17 cellular contexts compared by ENCODE assay signal in the genomic region with DNA sequence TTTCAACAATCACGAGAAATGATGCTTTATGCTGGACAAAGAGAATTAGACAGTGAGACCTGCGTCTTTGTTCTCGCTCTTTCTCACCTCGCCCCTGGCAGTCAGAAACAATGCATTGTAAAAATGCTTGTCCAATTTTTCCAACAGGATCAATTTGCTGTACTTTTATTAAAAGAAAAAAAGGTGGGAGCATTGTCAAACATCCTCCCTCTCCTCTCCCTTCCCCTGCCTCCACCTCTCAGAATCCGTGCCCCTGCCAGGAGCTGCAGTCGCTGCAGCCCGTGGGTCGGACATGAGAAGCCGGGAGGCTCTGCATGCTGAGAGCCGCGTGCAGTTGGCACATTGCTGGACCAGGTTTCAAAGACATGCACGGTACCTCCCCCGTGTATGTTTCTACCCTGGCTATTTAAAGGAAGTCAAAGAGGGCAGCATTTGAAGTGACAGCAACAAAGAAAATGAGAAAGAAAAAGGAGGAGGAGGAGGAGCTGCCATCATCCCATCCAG.
DNase-seq lines count a peak whose midpoint lies in the region; ATAC-seq, FAIRE-seq and TF ChIP-seq lines count a peak whose summit lies in the region.
"Had no signal": no experiment of that assay in that cellular context is flagged by ENCODE, and none has a peak within 500 bp of the region (broad histone marks: within the 10 kb centered on the region; RNA-seq: fewer than 3 reads in every experiment).

No MANE protein-coding gene starts in this region.

- H4K20me1 ChIP-seq in IMR-90 (ENCODE audit: insufficient read depth, low read length) = no peaks in the 10 kb centered on the region
- H4K20me1 ChIP-seq in K562 (replicated peaks; ENCODE audit: control insufficient read depth, insufficient read depth, low read length) = no peaks in the 10 kb centered on the region

- H3K9ac ChIP-seq in IMR-90 (ENCODE audit: low read depth, low read length) (no peak overlapping the region), K562 (ENCODE audit: insufficient read depth in 1 of 2, low read depth in 2 of 2, low read length in 2 of 2) (peak overlapping the region; percentile 45 to 63; a peak in 3 of 4 replicates), mesenchymal stem cell (ENCODE audit: low read length) (peak overlapping the region; percentile 17)

- ATAC-seq in IMR-90 (ENCODE audit: low read depth) (no peak), K562 (no peak; the same call in 2 of the 3 replicates)
- no peak for ATAC-seq in naive thymus-derived CD8-positive, alpha-beta T cell

- no peak overlapping the region for H2BK120ac ChIP-seq in IMR-90 (ENCODE audit: low read depth, low read length)
- no peak overlapping the region for H2BK120ac ChIP-seq in mesenchymal stem cell (ENCODE audit: low read depth, low read length)

- H3K27ac Mint-ChIP-seq in naive thymus-derived CD8-positive, alpha-beta T cell = no peak overlapping the region
- H3K27ac Mint-ChIP-seq: B cell; CD4-positive, CD25-positive, alpha-beta regulatory T cell had no signal

- H3K4ac ChIP-seq in IMR-90 (ENCODE audit: low read depth, low read length) (no peak overlapping the region), mesenchymal stem cell (ENCODE audit: low read depth in 1 of 2, low read length in 2 of 2) (no peak overlapping the region)

- no peak for DNase-seq in IMR-90
- no peak for DNase-seq in K562 (ENCODE audit: extremely low read depth in 1 of 4, low spot score in 3 of 4)
- DNase-seq in mesenchymal stem cell = no peak
- peak; percentile 38 for DNase-seq in superior temporal gyrus (ENCODE audit: extremely low spot score)
- DNase-seq in naive thymus-derived CD8-positive, alpha-beta T cell = no peak
- no peak for DNase-seq in DMS 273 treated with DMSO at 0.1 percent for 48 hours (lab: John Stamatoyannopoulos, UW)
- DNase-seq in dermis blood vessel endothelial cell = no peak
- DNase-seq: ACHN; CD4-positive, CD25-positive, alpha-beta regulatory T cell; GOT3; Karpas-422; NCI-H1105 treated with DMSO at 0.1 percent for 48 hours; NCI-H1694 treated with DMSO at 0.1 percent for 48 hours; NCI-H446 treated with DMSO at 0.1 percent for 48 hours; NK-92 treated with Interleukin-12 subunit alpha and Interleukin-12 subunit beta, amount 100 ng/mL, for 24 hours; RPMI8226 had no signal

- peak overlapping the region; percentile 8; the same call in 1 of the 2 replicates for H2AK5ac ChIP-seq in IMR-90 (ENCODE audit: low read depth, low read length)
- H2AK5ac ChIP-seq in mesenchymal stem cell (ENCODE audit: low read length, severe bottlenecking) = no peak overlapping the region

- H3K4me1 ChIP-seq in IMR-90 (ENCODE audit: control insufficient read depth, insufficient read depth, low read length) (peaks cover 4% of the 10 kb centered on the region), K562 (replicated peaks in 1 of 2; ENCODE audit: control insufficient read depth in 2 of 2, insufficient read depth in 2 of 2, low read length in 2 of 2) (peaks cover 36 to 63% of the 10 kb centered on the region in 2 experiments), mesenchymal stem cell (ENCODE audit: control insufficient read depth, insufficient read depth, low read depth, low read length) (no peaks in the 10 kb centered on the region)

- no peak for TF ChIP-seq POLR2A in IMR-90 (IDR thresholded peaks at IDR 0.05; ENCODE audit: low read depth, low read length)
- TF ChIP-seq POLR2A in K562 (conservative IDR thresholded peaks at IDR 0.05) = no peak

- no peaks in the 10 kb centered on the region for H3K36me3 ChIP-seq in IMR-90 (ENCODE audit: control insufficient read depth, insufficient read depth, low read length)
- H3K36me3 ChIP-seq in K562 (ENCODE audit: control insufficient read depth, insufficient read depth, low read length) = no peaks in the 10 kb centered on the region
- H3K36me3 ChIP-seq in mesenchymal stem cell (ENCODE audit: control insufficient read depth in 1 of 2, insufficient read depth in 2 of 2, low read depth in 1 of 2, low read length in 2 of 2) = no peaks in the 10 kb centered on the region

- H3K23ac ChIP-seq in IMR-90 (ENCODE audit: low read depth, low read length) (no peak overlapping the region), mesenchymal stem cell (ENCODE audit: low read length in 2 of 2) (no peak overlapping the region)

- H3K4me3 ChIP-seq in IMR-90 (ENCODE audit: insufficient read depth, low read depth, low read length) = no peak overlapping the region
- no peak overlapping the region for H3K4me3 ChIP-seq in K562
- no peak overlapping the region for H3K4me3 ChIP-seq in mesenchymal stem cell (ENCODE audit: insufficient read depth in 1 of 2, low read depth in 1 of 2, low read length in 2 of 2)

- no peaks in the 10 kb centered on the region for H3K79me2 ChIP-seq in K562 (ENCODE audit: control insufficient read depth, insufficient read depth, low read length)

- intact Hi-C loops in IMR-90 (cut with micrococcal nuclease) (no loop called here), K562 (cut with micrococcal nuclease) (loop anchor here (2.0 to 10.0 kb wide), 4 partner anchors 15 to 345 kb away; no protein-coding TSS in a partner anchor)

- POLR2A ChIA-PET in IMR-90 (lab: Charles Lee; ENCODE audit: unreplicated experiment) (no interaction called here), K562 (lab: Yijun Ruan, JAX) (interaction anchor here (0.5 to 2.0 kb wide), 8 partner anchors 10 to 113 kb away, joined by 3 to 14 read pairs (median 4); no protein-coding TSS in a partner anchor)
- POLR2A ChIA-PET in naive thymus-derived CD8-positive, alpha-beta T cell (lab: Charles Lee) = no interaction called here

- BruUV-seq in IMR-90 (replicated peaks; lab: Mats Ljungman, UMichigan) = no TSS peak
- BruUV-seq in K562 (replicated peaks; lab: Mats Ljungman, UMichigan) = no TSS peak

- H3K18ac ChIP-seq in IMR-90 (ENCODE audit: low read depth, low read length) (no peak overlapping the region), mesenchymal stem cell (ENCODE audit: low read depth in 1 of 2, low read length in 2 of 2) (no peak overlapping the region)

- CTCF ChIA-PET in IMR-90 (lab: Yijun Ruan, JAX) = no interaction called here
- CTCF ChIA-PET in K562 (lab: Yijun Ruan, JAX; ENCODE audit: low intra/inter-chr PET ratio) = no interaction called here

- H3K9me3 Mint-ChIP-seq in naive thymus-derived CD8-positive, alpha-beta T cell = peaks cover 0 to 11% (median 0%) of the 10 kb centered on the region in 9 donors

- H3K4me3 Mint-ChIP-seq in naive thymus-derived CD8-positive, alpha-beta T cell = no peak overlapping the region
- H3K4me3 Mint-ChIP-seq: B cell; CD4-positive, CD25-positive, alpha-beta regulatory T cell had no signal

- H4K91ac ChIP-seq in IMR-90 (ENCODE audit: insufficient read depth, low read depth, low read length) = no peak overlapping the region
- H4K91ac ChIP-seq in mesenchymal stem cell (ENCODE audit: low read length) = no peak overlapping the region

- H3K9me1 ChIP-seq in IMR-90 (ENCODE audit: insufficient read depth, low read length) (no peaks in the 10 kb centered on the region), K562 (ENCODE audit: control insufficient read depth, insufficient read depth, low read length) (no peaks in the 10 kb centered on the region)

- dilution Hi-C loops in IMR-90 (cut with HindIII; ENCODE audit: low sequenced_read_pairs, unreplicated experiment) = no loop called here

- no peak for TF ChIP-seq EP300 in K562 (IDR thresholded peaks at IDR 0.05; ENCODE audit: low read length)

- H2BK15ac ChIP-seq in IMR-90 (ENCODE audit: low read depth, low read length) (no peak overlapping the region), mesenchymal stem cell (ENCODE audit: low read depth, poor library complexity, severe bottlenecking) (no peak overlapping the region)

- no peaks in the 10 kb centered on the region for H3K9me3 ChIP-seq in IMR-90 (ENCODE audit: control insufficient read depth, insufficient read depth, low read length)
- 0 out of 2 replicates have a peak, but pooled peaks cover 4% of the 10 kb centered on the region for H3K9me3 ChIP-seq in K562 (replicated peaks; ENCODE audit: control insufficient read depth, insufficient read depth, low read depth, low read length)
- no peaks in the 10 kb centered on the region for H3K9me3 ChIP-seq in mesenchymal stem cell (ENCODE audit: control insufficient read depth, low read length)

- H4K8ac ChIP-seq in IMR-90 (ENCODE audit: low read depth in 2 of 2, low read length in 2 of 2) = no peak overlapping the region
- H4K8ac ChIP-seq in mesenchymal stem cell (ENCODE audit: low read length) = no peak overlapping the region

- TF ChIP-seq RAD21 in IMR-90 (IDR thresholded peaks at IDR 0.05; ENCODE audit: low read length) = no peak
- no peak for TF ChIP-seq RAD21 in K562 (CRISPR knock-in tag; conservative IDR thresholded peaks at IDR 0.05 in 1 of 2, IDR thresholded peaks at IDR 0.05 in 1 of 2)

- no peak overlapping the region for H2BK20ac ChIP-seq in IMR-90 (ENCODE audit: low read depth, low read length)

- H3K4me1 Mint-ChIP-seq in naive thymus-derived CD8-positive, alpha-beta T cell = no peaks in the 10 kb centered on the region
- H3K4me1 Mint-ChIP-seq: B cell; CD4-positive, CD25-positive, alpha-beta regulatory T cell had no signal

- H2BK5ac ChIP-seq in IMR-90 (ENCODE audit: low read depth, low read length, poor library complexity, severe bottlenecking) = no peak overlapping the region
- no peak overlapping the region for H2BK5ac ChIP-seq in mesenchymal stem cell (ENCODE audit: low read depth, low read length, poor library complexity, severe bottlenecking)

- WGBS in IMR-90 (ENCODE audit: extremely low coverage in 2 of 2, insufficient read length in 1 of 2), 2 experiments = 69% methylated on average over 8 of the region's 13 CpGs; no CpG with 5 or more reads in 1 of the 2 experiments
- WGBS in K562 (ENCODE audit: insufficient coverage, low coverage, missing lambda C conversion rate) = 22% methylated on average over 13 of the region's 13 CpGs
- WGBS in mesenchymal stem cell = 66% methylated on average over 12 of the region's 13 CpGs

- H3K79me1 ChIP-seq in IMR-90 (ENCODE audit: low read depth in 1 of 2, low read length in 2 of 2) = no peaks in the 10 kb centered on the region
- no peaks in the 10 kb centered on the region for H3K79me1 ChIP-seq in mesenchymal stem cell (replicated peaks; ENCODE audit: low read length, poor library complexity, severe bottlenecking)

- H3K27me3 Mint-ChIP-seq in naive thymus-derived CD8-positive, alpha-beta T cell = peaks cover 2 to 15% (median 8%) of the 10 kb centered on the region in 5 donors
- H3K27me3 Mint-ChIP-seq: CD4-positive, CD25-positive, alpha-beta regulatory T cell had no signal

- no peaks in the 10 kb centered on the region for H3K36me3 Mint-ChIP-seq in naive thymus-derived CD8-positive, alpha-beta T cell
- H3K36me3 Mint-ChIP-seq: CD4-positive, CD25-positive, alpha-beta regulatory T cell had no signal

- H3K27me3 ChIP-seq in IMR-90 (ENCODE audit: control insufficient read depth, insufficient read depth, low read length) = no peaks in the 10 kb centered on the region
- no peaks in the 10 kb centered on the region for H3K27me3 ChIP-seq in K562 (ENCODE audit: control insufficient read depth in 2 of 2, insufficient read depth in 2 of 2, low read length in 2 of 2)
- no peaks in the 10 kb centered on the region for H3K27me3 ChIP-seq in mesenchymal stem cell (ENCODE audit: control insufficient read depth in 1 of 2, insufficient read depth in 1 of 2, low read length in 2 of 2)

- no peak overlapping the region for H2BK12ac ChIP-seq in mesenchymal stem cell (ENCODE audit: low read length in 2 of 2)

- no peak overlapping the region for H3K14ac ChIP-seq in IMR-90 (replicated peaks; ENCODE audit: low read depth, low read length)
- no peak overlapping the region for H3K14ac ChIP-seq in mesenchymal stem cell (ENCODE audit: low read length in 2 of 2)

- no peak for FAIRE-seq in K562 (lab: Jason Lieb, UNC)

- H3K27ac ChIP-seq in IMR-90 (ENCODE audit: insufficient read depth, low read length) (no peak overlapping the region), K562 (ENCODE audit: extremely low read depth, low read depth, low read length) (peak overlapping the region; percentile 83), mesenchymal stem cell (ENCODE audit: low read length, poor library complexity, severe bottlenecking) (no peak overlapping the region)

- no peak for TF ChIP-seq CTCF in IMR-90 (conservative IDR thresholded peaks at IDR 0.05; ENCODE audit: low read depth, low read length)
- no peak for TF ChIP-seq CTCF in K562 (IDR thresholded peaks at IDR 0.05 in 2 of 3, conservative IDR thresholded peaks at IDR 0.05 in 1 of 3; ENCODE audit: insufficient read depth in 2 of 3, low read depth in 1 of 3, low read length in 3 of 3)

- no peak overlapping the region for H4K5ac ChIP-seq in IMR-90 (ENCODE audit: low read depth, low read length)

- H2AK9ac ChIP-seq in IMR-90 (replicated peaks; ENCODE audit: low read depth, low read length, poor library complexity) = no peak overlapping the region

- H3K4me2 ChIP-seq in IMR-90 (ENCODE audit: low read depth, low read length) = no peak overlapping the region
- peak overlapping the region; percentile 69 for H3K4me2 ChIP-seq in K562 (ENCODE audit: insufficient read depth, low read length)
- H3K4me2 ChIP-seq in mesenchymal stem cell (ENCODE audit: low read length, poor library complexity, severe bottlenecking) = no peak overlapping the region

- H2AFZ ChIP-seq in IMR-90 (replicated peaks; ENCODE audit: low read length, poor library complexity) = no peak overlapping the region
- H2AFZ ChIP-seq in K562 (ENCODE audit: low read depth, low read length) = peak overlapping the region; percentile 67
- no peak overlapping the region for H2AFZ ChIP-seq in mesenchymal stem cell (ENCODE audit: low read depth, low read length)

- in situ Hi-C loops in IMR-90 (cut with MboI; ENCODE audit: low sequenced_read_pairs) = no loop called here
- in situ Hi-C loops in K562 (cut with MboI) = no loop called here

- H3K56ac ChIP-seq in IMR-90 (ENCODE audit: extremely low read depth, insufficient read depth, low read length) = no peak overlapping the region
